In genomic region chr12:131613186-131613585, GRCh38 we compare ENCODE assay signal across 11 cellular contexts.
DNase-seq lines count a peak whose midpoint lies in the region; TF ChIP-seq lines count a peak whose summit lies in the region.
"Had no signal": no experiment of that assay in that cellular context is flagged by ENCODE, and none has a peak within 500 bp of the region (broad histone marks: within the 10 kb centered on the region; RNA-seq: fewer than 3 reads in every experiment).

No MANE protein-coding gene starts in this region.

- CTCF ChIA-PET in OCI-LY7 (lab: Charles Lee; ENCODE audit: unreplicated experiment), result no interaction called here

- H2AFZ ChIP-seq in OCI-LY3 (ENCODE audit: low read depth, low read length) (no peak overlapping the region), osteoblast (ENCODE audit: low read length) (no peak overlapping the region), OCI-LY7 (ENCODE audit: low read length) (no peak overlapping the region)

- DNase-seq in osteoblast (ENCODE audit: insufficient read length, low spot score, missing footprints) (peak; percentile 27), globus pallidus (ENCODE audit: low spot score) (no peak), OCI-LY7 (ENCODE audit: low spot score) (no peak)
- no peak for DNase-seq in stimulated activated CD4-positive, alpha-beta T cell treated with anti-CD3 and anti-CD28 coated beads, Interleukin-4, amount 100 ng/mL, for 24 hours
- DNase-seq: CD8-positive, alpha-beta memory T cell; GF-D8; HCEC 1CT; HFFc6 had no signal

- H3K9ac ChIP-seq in OCI-LY3 (ENCODE audit: low read length), result no peak overlapping the region
- H3K9ac ChIP-seq: BLaER1 had no signal

- H3K4me2 ChIP-seq in OCI-LY3 (ENCODE audit: low read length), result 0 out of 2 replicates have a peak overlapping the region, but pooled peaks have one; percentile 3
- H3K4me2 ChIP-seq in osteoblast (ENCODE audit: insufficient read depth, low read length), result no peak overlapping the region
- H3K4me2 ChIP-seq in OCI-LY7 (ENCODE audit: low read length), result no peak overlapping the region
- H3K4me2 ChIP-seq: BLaER1 had no signal

- H3K9me2 ChIP-seq in OCI-LY7 (ENCODE audit: insufficient read depth, low read length), result no peaks in the 10 kb centered on the region

- H3K9me3 ChIP-seq in OCI-LY3 (ENCODE audit: insufficient read depth, low read length) (no peaks in the 10 kb centered on the region), osteoblast (ENCODE audit: low read depth, low read length) (no peaks in the 10 kb centered on the region), OCI-LY7 (ENCODE audit: low read length) (no peaks in the 10 kb centered on the region)
- H3K9me3 ChIP-seq: BLaER1 had no signal

- H3K4me3 ChIP-seq in OCI-LY3 (ENCODE audit: low read length) (no peak overlapping the region), osteoblast (ENCODE audit: insufficient read depth, low read length) (no peak overlapping the region), OCI-LY7 (ENCODE audit: low read depth, low read length, poor library complexity, severe bottlenecking) (no peak overlapping the region)
- H3K4me3 ChIP-seq: BLaER1 had no signal

- H3K79me2 ChIP-seq in OCI-LY3 (ENCODE audit: low read length), result no peaks in the 10 kb centered on the region
- H3K79me2 ChIP-seq in osteoblast (ENCODE audit: insufficient read depth, low read length), result no peaks in the 10 kb centered on the region
- no peaks in the 10 kb centered on the region for H3K79me2 ChIP-seq in OCI-LY7 (ENCODE audit: insufficient read depth, low read depth, low read length)

- intact Hi-C loops in OCI-LY7 (cut with micrococcal nuclease; ENCODE audit: unreplicated experiment), result no loop called here

- H3K27me3 ChIP-seq in OCI-LY3 (ENCODE audit: low read depth, low read length), result peaks cover 6% of the 10 kb centered on the region
- H3K27me3 ChIP-seq in osteoblast (ENCODE audit: insufficient read depth, low read length), result peaks cover 3% of the 10 kb centered on the region

- H4K20me1 ChIP-seq in OCI-LY3 (ENCODE audit: insufficient read depth, low read length), result no peaks in the 10 kb centered on the region
- no peaks in the 10 kb centered on the region for H4K20me1 ChIP-seq in osteoblast (ENCODE audit: insufficient read depth, low read length)
- H4K20me1 ChIP-seq in OCI-LY7 (ENCODE audit: insufficient read depth, low read length), result no peaks in the 10 kb centered on the region

- peaks cover 4% of the 10 kb centered on the region for H3K4me1 ChIP-seq in OCI-LY3 (ENCODE audit: low read length)
- H3K4me1 ChIP-seq in osteoblast (ENCODE audit: insufficient read depth, low read length), result no peaks in the 10 kb centered on the region
- no peaks in the 10 kb centered on the region for H3K4me1 ChIP-seq in OCI-LY7 (ENCODE audit: insufficient read depth, low read length, poor library complexity, severe bottlenecking)

- POLR2A ChIA-PET in OCI-LY7 (lab: Charles Lee), result no interaction called here

- no peak overlapping the region for H3K27ac ChIP-seq in OCI-LY3 (ENCODE audit: low read length)
- peak overlapping the region; percentile 81 for H3K27ac ChIP-seq in cingulate gyrus (ENCODE audit: low read depth, low read length)
- no peak overlapping the region for H3K27ac ChIP-seq in osteoblast (ENCODE audit: low read depth, low read length)
- H3K27ac ChIP-seq in OCI-LY7 (ENCODE audit: low read depth, low read length, poor library complexity, severe bottlenecking), result no peak overlapping the region
- H3K27ac ChIP-seq: BLaER1 had no signal

- BruUV-seq in OCI-LY7 (replicated peaks; lab: Mats Ljungman, UMichigan), result no TSS peak

- TF ChIP-seq CTCF in OCI-LY3 (IDR thresholded peaks at IDR 0.05; ENCODE audit: low read depth, low read length), result no peak
- TF ChIP-seq CTCF in osteoblast (IDR thresholded peaks at IDR 0.05; ENCODE audit: extremely low read depth, low read depth, low read length), result no peak
- TF ChIP-seq CTCF in OCI-LY7 (conservative IDR thresholded peaks at IDR 0.05; ENCODE audit: low read length), result no peak

- H3K36me3 ChIP-seq in OCI-LY3 (replicated peaks; ENCODE audit: low read depth, low read length) (no peaks in the 10 kb centered on the region), osteoblast (ENCODE audit: insufficient read depth, low read length) (no peaks in the 10 kb centered on the region), OCI-LY7 (ENCODE audit: insufficient read depth, low read length) (no peaks in the 10 kb centered on the region)
- H3K36me3 ChIP-seq: BLaER1 had no signal
